Comparison of ENCODE assay signal across 11 cellular contexts in the genomic region with DNA sequence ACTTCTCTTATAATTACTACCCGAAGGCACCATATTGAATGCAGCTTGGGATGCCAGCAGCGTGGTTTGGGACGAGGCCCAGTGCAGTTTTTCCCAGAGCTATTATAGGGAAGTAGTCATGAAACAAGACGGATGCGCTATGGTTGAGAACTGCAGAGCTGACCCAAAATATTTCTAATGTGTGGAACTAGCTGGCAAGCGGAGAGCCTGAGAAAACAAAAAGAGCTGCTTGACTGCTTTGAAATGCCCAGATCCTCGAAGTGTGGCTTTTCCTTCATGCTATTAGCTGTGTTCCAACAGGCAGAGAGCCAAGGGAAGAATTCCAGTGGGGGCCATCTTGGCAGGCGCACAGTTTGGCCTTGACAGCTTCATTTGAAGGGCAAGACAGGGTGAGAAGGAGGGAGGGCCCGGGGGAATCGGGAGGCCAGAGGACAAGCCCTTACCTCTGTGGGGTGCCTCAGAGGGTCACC.
DNase-seq lines count a peak whose midpoint lies in the region; ATAC-seq and TF ChIP-seq lines count a peak whose summit lies in the region.
"Had no signal": no experiment of that assay in that cellular context is flagged by ENCODE, and none has a peak within 500 bp of the region (broad histone marks: within the 10 kb centered on the region; RNA-seq: fewer than 3 reads in every experiment).

No MANE protein-coding gene starts in this region.

- intact Hi-C loops in upper lobe of right lung (cut with DNase I) = no loop called here

- peak overlapping the region; percentile 5 for H3K4me2 ChIP-seq in fibroblast of lung (ENCODE audit: extremely low read depth, insufficient read depth, low read length)

- H3K27me3 ChIP-seq in fibroblast of lung (ENCODE audit: control insufficient read depth, insufficient read depth, low read length) (peaks cover 4% of the 10 kb centered on the region), upper lobe of right lung (no peaks in the 10 kb centered on the region)

- H3K79me2 ChIP-seq in fibroblast of lung (ENCODE audit: control insufficient read depth, insufficient read depth, low read length) = no peaks in the 10 kb centered on the region

- DNase-seq in fibroblast of lung (ENCODE audit: low read depth in 2 of 2) (peak; percentile 82 to 95), myocyte (ENCODE audit: low read depth) (peak; percentile 66), upper lobe of right lung (no peak), RWPE1 (ENCODE audit: low spot score) (no peak)
- DNase-seq in activated T-cell treated with anti-CD3 and anti-CD28 coated beads, Interleukin-2, amount 50 U/mL, for 72 hours = no peak
- DNase-seq in stimulated activated CD4-positive, alpha-beta T cell treated with anti-CD3 and anti-CD28 coated beads, Interleukin-2, amount 100 ng/mL, for 48 hours = no peak
- DNase-seq: activated naive CD4-positive, alpha-beta T cell treated with anti-CD3 and anti-CD28 coated beads, Interleukin-2, amount 10 ng/mL, durations not matched to agents 7 days and 5 days; GF-D8; natural killer cell; NCI-H1694 treated with DMSO at 0.1 percent for 48 hours had no signal

- H3K27ac ChIP-seq in fibroblast of lung (ENCODE audit: insufficient read depth, low read length) (no peak overlapping the region), upper lobe of right lung (no peak overlapping the region), RWPE1 (no peak overlapping the region)

- no peaks in the 10 kb centered on the region for H4K20me1 ChIP-seq in fibroblast of lung (ENCODE audit: control insufficient read depth, extremely low read depth, insufficient read depth, low read length)

- no peak overlapping the region for H3K9ac ChIP-seq in fibroblast of lung (ENCODE audit: insufficient read depth, low read length)

- no peak overlapping the region for H3K4me3 ChIP-seq in fibroblast of lung (replicated peaks in 1 of 4; ENCODE audit: control extremely low read depth in 1 of 4, insufficient read depth in 1 of 4, low read depth in 3 of 4, low read length in 4 of 4)
- no peak overlapping the region for H3K4me3 ChIP-seq in upper lobe of right lung

- H3K36me3 Mint-ChIP-seq in activated T-cell treated with anti-CD3 and anti-CD28 coated beads, Interleukin-2, amount 50 U/mL, for 72 hours (ENCODE audit: insufficient read depth in 2 of 2) = no peaks in the 10 kb centered on the region
- H3K36me3 Mint-ChIP-seq: activated naive CD4-positive, alpha-beta T cell treated with anti-CD3 and anti-CD28 coated beads, Interleukin-2, amount 10 ng/mL, durations not matched to agents 7 days and 5 days; natural killer cell had no signal

- CTCF ChIA-PET in RWPE1 (lab: Yijun Ruan, JAX) = no interaction called here

- H3K36me3 ChIP-seq in fibroblast of lung (ENCODE audit: control insufficient read depth, insufficient read depth, low read length) = no peaks in the 10 kb centered on the region
- no peaks in the 10 kb centered on the region for H3K36me3 ChIP-seq in upper lobe of right lung

- H3K27ac Mint-ChIP-seq in activated T-cell treated with anti-CD3 and anti-CD28 coated beads, Interleukin-2, amount 50 U/mL, for 72 hours = no peak overlapping the region
- H3K27ac Mint-ChIP-seq: activated naive CD4-positive, alpha-beta T cell treated with anti-CD3 and anti-CD28 coated beads, Interleukin-2, amount 10 ng/mL, durations not matched to agents 7 days and 5 days; natural killer cell had no signal

- TF ChIP-seq CTCF in fibroblast of lung (conservative IDR thresholded peaks at IDR 0.05 in 1 of 2, IDR thresholded peaks at IDR 0.05 in 1 of 2; ENCODE audit: low read depth in 1 of 2, low read length in 2 of 2) (no peak), upper lobe of right lung (IDR thresholded peaks at IDR 0.05) (no peak), RWPE1 (conservative IDR thresholded peaks at IDR 0.05; ENCODE audit: low read depth) (no peak)

- POLR2A ChIA-PET in RWPE1 (lab: Yijun Ruan, JAX; ENCODE audit: low non-redundant PET) = no interaction called here

- peak overlapping the region; percentile 59 for H2AFZ ChIP-seq in fibroblast of lung (ENCODE audit: low read length)

- peak; percentile 55 for ATAC-seq in SK-N-SH treated with all-trans-retinoic acid at 6 μM for 48 hours
- peak; percentile 62 for ATAC-seq in upper lobe of right lung
- no peak for ATAC-seq in activated T-cell treated with anti-CD3 and anti-CD28 coated beads, Interleukin-2, amount 50 U/mL, for 72 hours (replicated peaks in 1 of 2)
- ATAC-seq: natural killer cell had no signal

- no peak overlapping the region for H3K4me3 Mint-ChIP-seq in activated T-cell treated with anti-CD3 and anti-CD28 coated beads, Interleukin-2, amount 50 U/mL, for 72 hours
- H3K4me3 Mint-ChIP-seq: activated naive CD4-positive, alpha-beta T cell treated with anti-CD3 and anti-CD28 coated beads, Interleukin-2, amount 10 ng/mL, durations not matched to agents 7 days and 5 days; natural killer cell had no signal

- H3K9me3 ChIP-seq in fibroblast of lung (ENCODE audit: control insufficient read depth, insufficient read depth, low read depth, low read length) = no peaks in the 10 kb centered on the region
- no peaks in the 10 kb centered on the region for H3K9me3 ChIP-seq in upper lobe of right lung

- H3K27me3 Mint-ChIP-seq in activated T-cell treated with anti-CD3 and anti-CD28 coated beads, Interleukin-2, amount 50 U/mL, for 72 hours (ENCODE audit: low read depth) = no peaks in the 10 kb centered on the region

- H3K4me1 ChIP-seq in fibroblast of lung (ENCODE audit: control insufficient read depth, extremely low read depth, insufficient read depth, low read length) = peaks cover 3% of the 10 kb centered on the region
- no peaks in the 10 kb centered on the region for H3K4me1 ChIP-seq in upper lobe of right lung

- no peaks in the 10 kb centered on the region for H3K4me1 Mint-ChIP-seq in activated T-cell treated with anti-CD3 and anti-CD28 coated beads, Interleukin-2, amount 50 U/mL, for 72 hours (ENCODE audit: low read depth)
- H3K4me1 Mint-ChIP-seq: activated naive CD4-positive, alpha-beta T cell treated with anti-CD3 and anti-CD28 coated beads, Interleukin-2, amount 10 ng/mL, durations not matched to agents 7 days and 5 days; natural killer cell had no signal

- H3K9me3 Mint-ChIP-seq in activated T-cell treated with anti-CD3 and anti-CD28 coated beads, Interleukin-2, amount 50 U/mL, for 72 hours = no peaks in the 10 kb centered on the region
- H3K9me3 Mint-ChIP-seq: activated naive CD4-positive, alpha-beta T cell treated with anti-CD3 and anti-CD28 coated beads, Interleukin-2, amount 10 ng/mL, durations not matched to agents 7 days and 5 days; natural killer cell had no signal

TF ChIP-seq in SK-N-SH treated with all-trans-retinoic acid at 6 μM for 48 hours, 23 proteins besides CTCF, POLR2A, EP300 and RAD21:
- peak; percentile 32; the same call in 1 of the 2 replicates for TF ChIP-seq ISL1 (CRISPR knock-in tag; IDR thresholded peaks at IDR 0.05)
- no peak for TF ChIP-seq TSHZ2 (CRISPR knock-in tag; IDR thresholded peaks at IDR 0.05)

Comparison
In these comparisons a context has a peak if more than half of its experiments do, and no peak if none do; other contexts are left out.
1. ATAC-seq: peak in SK-N-SH treated with all-trans-retinoic acid at 6 μM for 48 hours (single experiment) and upper lobe of right lung (single experiment); none in activated T-cell treated with anti-CD3 and anti-CD28 coated beads, Interleukin-2, amount 50 U/mL, for 72 hours (0 of 2).
2. DNase-seq: peak in fibroblast of lung (2 of 2) and myocyte (single experiment); none in upper lobe of right lung (single experiment), activated T-cell treated with anti-CD3 and anti-CD28 coated beads, Interleukin-2, amount 50 U/mL, for 72 hours (0 of 2), RWPE1 (single experiment) and stimulated activated CD4-positive, alpha-beta T cell treated with anti-CD3 and anti-CD28 coated beads, Interleukin-2, amount 100 ng/mL, for 48 hours (0 of 2).